Comparison of ENCODE assay signal across 26 cellular contexts in genomic region chr11:96579642-96580041, GRCh38.
"Had no signal": no experiment of that assay in that cellular context is flagged by ENCODE, and none has a peak within 500 bp of the region (broad histone marks: within the 10 kb centered on the region; RNA-seq: fewer than 3 reads in every experiment).

No MANE protein-coding gene starts in this region.

- H3K27ac ChIP-seq: adrenal gland, breast epithelium, coronary artery, spleen, testis, upper lobe of left lung had no signal

- H3K4me3 Mint-ChIP-seq: activated B cell treated with CpG ODN at 0.5 μM for 24 hours; activated CD4-positive, alpha-beta memory T cell treated with anti-CD3 and anti-CD28 coated beads for 36 hours; activated T-helper 1 cell treated with anti-CD3 and anti-CD28 coated beads, Interleukin-12 subunit alpha, Interleukin-12 subunit beta, Interleukin-2, Interleukin-4 antibody, amounts not matched to agents 30 ng/mL and 10 ng/mL and 1 ng/mL, durations not matched to agents 14 hours and 24 hours and 36 hours; mesothelial cell of epicardium; natural killer cell treated with Interleukin-12 subunit alpha and Interleukin-12 subunit beta and Interleukin-15 and Interleukin-18, amount 100 ng/mL, for 72 hours; stimulated activated memory B cell treated with anti-CD40 and anti-IgM and Interleukin-4, amounts not matched to agents 10 μg/mL and 1 μg/mL and 100 μg/mL, for 72 hours had no signal

- H3K36me3 ChIP-seq: adrenal gland, breast epithelium, spleen, upper lobe of left lung had no signal

- H3K9me3 Mint-ChIP-seq: activated B cell treated with CpG ODN at 0.5 μM for 24 hours; activated CD4-positive, alpha-beta memory T cell treated with anti-CD3 and anti-CD28 coated beads for 36 hours; activated T-helper 1 cell treated with anti-CD3 and anti-CD28 coated beads, Interleukin-12 subunit alpha, Interleukin-12 subunit beta, Interleukin-2, Interleukin-4 antibody, amounts not matched to agents 30 ng/mL and 10 ng/mL and 1 ng/mL, durations not matched to agents 14 hours and 24 hours and 36 hours had no signal

- H3K4me3 ChIP-seq: adrenal gland, breast epithelium, coronary artery, lung, spleen, testis, upper lobe of left lung had no signal

- ATAC-seq: activated naive CD4-positive, alpha-beta T cell treated with anti-CD3 and anti-CD28 coated beads, Interleukin-2, amount 50 U/mL, for 72 hours; left lobe of liver; natural killer cell treated with Interleukin-12 subunit alpha and Interleukin-12 subunit beta and Interleukin-15 and Interleukin-18, amount 100 ng/mL, for 72 hours; stimulated activated memory B cell treated with anti-CD40 and anti-IgM and Interleukin-4, amounts not matched to agents 10 μg/mL and 1 μg/mL and 100 μg/mL, for 72 hours had no signal

- H3K27ac Mint-ChIP-seq: activated B cell treated with CpG ODN at 0.5 μM for 24 hours; activated CD4-positive, alpha-beta memory T cell treated with anti-CD3 and anti-CD28 coated beads for 36 hours; activated naive CD4-positive, alpha-beta T cell treated with anti-CD3 and anti-CD28 coated beads, Interleukin-2, amount 50 U/mL, for 72 hours; activated T-helper 1 cell treated with anti-CD3 and anti-CD28 coated beads, Interleukin-12 subunit alpha, Interleukin-12 subunit beta, Interleukin-2, Interleukin-4 antibody, amounts not matched to agents 30 ng/mL and 10 ng/mL and 1 ng/mL, durations not matched to agents 14 hours and 24 hours and 36 hours; mesothelial cell of epicardium; natural killer cell treated with Interleukin-12 subunit alpha and Interleukin-12 subunit beta and Interleukin-15 and Interleukin-18, amount 100 ng/mL, for 72 hours; stimulated activated memory B cell treated with anti-CD40 and anti-IgM and Interleukin-4, amounts not matched to agents 10 μg/mL and 1 μg/mL and 100 μg/mL, for 72 hours had no signal

- H3K27me3 Mint-ChIP-seq: activated B cell treated with CpG ODN at 0.5 μM for 24 hours; natural killer cell treated with Interleukin-12 subunit alpha and Interleukin-12 subunit beta and Interleukin-15 and Interleukin-18, amount 100 ng/mL, for 72 hours; stimulated activated memory B cell treated with anti-CD40 and anti-IgM and Interleukin-4, amounts not matched to agents 10 μg/mL and 1 μg/mL and 100 μg/mL, for 72 hours had no signal

- H3K4me1 Mint-ChIP-seq: activated B cell treated with CpG ODN at 0.5 μM for 24 hours; stimulated activated memory B cell treated with anti-CD40 and anti-IgM and Interleukin-4, amounts not matched to agents 10 μg/mL and 1 μg/mL and 100 μg/mL, for 72 hours had no signal

- H3K36me3 Mint-ChIP-seq: activated CD4-positive, alpha-beta memory T cell treated with anti-CD3 and anti-CD28 coated beads for 36 hours; activated naive CD4-positive, alpha-beta T cell treated with anti-CD3 and anti-CD28 coated beads, Interleukin-2, amount 50 U/mL, for 72 hours; mesothelial cell of epicardium; natural killer cell treated with Interleukin-12 subunit alpha and Interleukin-12 subunit beta and Interleukin-15 and Interleukin-18, amount 100 ng/mL, for 72 hours; stimulated activated memory B cell treated with anti-CD40 and anti-IgM and Interleukin-4, amounts not matched to agents 10 μg/mL and 1 μg/mL and 100 μg/mL, for 72 hours had no signal

- DNase-seq: activated B cell treated with CpG ODN at 0.5 μM for 24 hours; activated CD4-positive, alpha-beta memory T cell treated with anti-CD3 and anti-CD28 coated beads for 36 hours; activated CD4-positive, alpha-beta T cell treated with anti-CD3 and anti-CD28 coated beads for 4 hours; activated gamma-delta T cell treated with Interleukin-2 at 50 U/mL for 16 hours; activated T-cell treated with anti-CD3 and anti-CD28 coated beads for 4 hours; adrenal gland; erythroblast; foreskin melanocyte; glutamatergic neuron; hippocampal formation; nucleus accumbens; posterior cingulate gyrus; retina; spleen; stimulated activated CD4-positive, alpha-beta T cell treated with anti-CD3 and anti-CD28 coated beads, Interleukin-4, amount 100 ng/mL, for 4 hours; testis; upper lobe of left lung had no signal

- H3K4me1 ChIP-seq: adrenal gland, breast epithelium, spleen, testis, upper lobe of left lung had no signal

- H3K27me3 ChIP-seq: adrenal gland, breast epithelium, spleen, testis, upper lobe of left lung had no signal
